Comparison of ENCODE assay signal across 17 cellular contexts in genomic region chr1:197029749-197030148, GRCh38. TPM values are rescaled to one million over a fixed set of nuclear protein-coding genes. Genes with fewer than 3 reads are reported as not detected.
"Had no signal": no experiment of that assay in that cellular context is flagged by ENCODE, and none has a peak within 500 bp of the region (broad histone marks: within the 10 kb centered on the region; RNA-seq: fewer than 3 reads in every experiment).

No MANE protein-coding gene starts in this region.

- H3K4me3 ChIP-seq: ascending aorta, prostate gland, right lobe of liver, suprapubic skin had no signal

- H3K9me3 ChIP-seq: ascending aorta, prostate gland, right lobe of liver, suprapubic skin had no signal

- H3K4me1 ChIP-seq: ascending aorta, prostate gland, right lobe of liver, suprapubic skin had no signal

- ATAC-seq: activated CD4-positive, CD25-positive, alpha-beta regulatory T cell treated with anti-CD3 and anti-CD28 coated beads, Interleukin-2, amount 50 U/mL, for 24 hours; activated naive CD8-positive, alpha-beta T cell treated with anti-CD3 and anti-CD28 coated beads, Interleukin-2, amount 50 U/mL, for 24 hours; activated T-helper 17 cell treated with anti-CD3 and anti-CD28 coated beads, Interleukin-2, amount 50 U/mL, for 72 hours; left ventricle myocardium superior; right lobe of liver; stimulated activated naive CD8-positive, alpha-beta T cell treated with anti-CD3 and anti-CD28 coated beads, Interleukin-15, Interleukin-2, amounts not matched to agents 100 U/mL and 50 U/mL, for 24 hours had no signal

- DNase-seq: activated CD4-positive, alpha-beta T cell treated with anti-CD3 and anti-CD28 coated beads, Interleukin-2, amount 50 U/mL, for 48 hours; activated naive CD4-positive, alpha-beta T cell treated with Interleukin-2 at 50 U/mL for 16 hours; activated naive CD8-positive, alpha-beta T cell treated with anti-CD3 and anti-CD28 coated beads, Interleukin-2, amount 50 U/mL, for 24 hours; dermis blood vessel endothelial cell; erythroblast; kidney glomerular epithelial cell; left ventricle myocardium superior; occipital lobe; right lobe of liver; stimulated activated naive CD8-positive, alpha-beta T cell treated with anti-CD3 and anti-CD28 coated beads, Interleukin-15, Interleukin-2, amounts not matched to agents 100 U/mL and 50 U/mL, for 24 hours; trophoblast cell had no signal

- H3K27ac ChIP-seq: ascending aorta, prostate gland, right lobe of liver, suprapubic skin had no signal

- H3K36me3 ChIP-seq: ascending aorta, prostate gland, right lobe of liver, suprapubic skin had no signal

- H3K27me3 ChIP-seq: ascending aorta, right lobe of liver, suprapubic skin had no signal

RNA-seq across cellular contexts. Expression of gene F13B, which starts 37.3 kb away (rescaled TPM):
- total RNA-seq: ascending aorta, chondrocyte, dermis blood vessel endothelial cell, left ventricle myocardium superior, occipital lobe, prostate gland, suprapubic skin had no signal

RNA-seq across cellular contexts. Expression of gene CFHR5, which starts 52.4 kb away (rescaled TPM):
- total RNA-seq: activated T-helper 17 cell treated with anti-CD3 and anti-CD28 coated beads, Interleukin-2, amount 50 U/mL, for 72 hours; ascending aorta; chondrocyte; dermis blood vessel endothelial cell; left ventricle myocardium superior; occipital lobe; prostate gland; suprapubic skin had no signal
